In genomic region chr1:96749618-96750017, GRCh38 we compare ENCODE assay signal across 12 cellular contexts. TPM values are rescaled to one million over a fixed set of nuclear protein-coding genes. Genes with fewer than 3 reads are reported as not detected.
DNase-seq lines count a peak whose midpoint lies in the region; ATAC-seq and TF ChIP-seq lines count a peak whose summit lies in the region.
"Had no signal": no experiment of that assay in that cellular context is flagged by ENCODE, and none has a peak within 500 bp of the region (broad histone marks: within the 10 kb centered on the region; RNA-seq: fewer than 3 reads in every experiment).

No MANE protein-coding gene starts in this region.

- no peaks in the 10 kb centered on the region for H3K27me3 Mint-ChIP-seq in activated T-cell treated with anti-CD3 and anti-CD28 coated beads, Interleukin-2, amount 50 U/mL, for 72 hours (ENCODE audit: low read depth)
- H3K27me3 Mint-ChIP-seq: CD8-positive, alpha-beta memory T cell had no signal

- H3K4me1 ChIP-seq in SK-N-SH (ENCODE audit: control insufficient read depth in 1 of 2, insufficient read depth in 2 of 2, low read depth in 1 of 2, low read length in 1 of 2): peaks cover 3 to 5% of the 10 kb centered on the region in 2 experiments; a peak in 3 of 4 replicates
- H3K4me1 ChIP-seq in osteoblast (ENCODE audit: insufficient read depth, low read length): no peaks in the 10 kb centered on the region

- peak overlapping the region; percentile 68 for H3K27ac Mint-ChIP-seq in activated T-cell treated with anti-CD3 and anti-CD28 coated beads, Interleukin-2, amount 50 U/mL, for 72 hours
- H3K27ac Mint-ChIP-seq: CD14-positive monocyte had no signal

- no peak overlapping the region for H3K9ac ChIP-seq in SK-N-SH

- no peaks in the 10 kb centered on the region for H3F3A ChIP-seq in SK-N-SH (replicated peaks; ENCODE audit: insufficient read depth)

- peaks cover 6 to 37% of the 10 kb centered on the region in 2 donors for H3K36me3 Mint-ChIP-seq in activated T-cell treated with anti-CD3 and anti-CD28 coated beads, Interleukin-2, amount 50 U/mL, for 72 hours (ENCODE audit: insufficient read depth in 2 of 2)

- H3K9me3 Mint-ChIP-seq in activated T-cell treated with anti-CD3 and anti-CD28 coated beads, Interleukin-2, amount 50 U/mL, for 72 hours: no peaks in the 10 kb centered on the region
- H3K9me3 Mint-ChIP-seq: CD8-positive, alpha-beta memory T cell had no signal

- H3K27me3 ChIP-seq in SK-N-SH (ENCODE audit: insufficient read depth) (no peaks in the 10 kb centered on the region), osteoblast (ENCODE audit: insufficient read depth, low read length) (no peaks in the 10 kb centered on the region)

- peaks cover 18% of the 10 kb centered on the region for H3K4me1 Mint-ChIP-seq in activated T-cell treated with anti-CD3 and anti-CD28 coated beads, Interleukin-2, amount 50 U/mL, for 72 hours (ENCODE audit: low read depth)

- H3K4me3 ChIP-seq in SK-N-SH (ENCODE audit: low read depth in 2 of 2, low read length in 1 of 2) (no peak overlapping the region), cardiac fibroblast (replicated peaks in 1 of 2; ENCODE audit: low read depth in 2 of 2, low read length in 2 of 2) (no peak overlapping the region), osteoblast (ENCODE audit: insufficient read depth, low read length) (no peak overlapping the region)

- no peak for DNase-seq in activated T-cell treated with anti-CD3 and anti-CD28 coated beads, Interleukin-2, amount 50 U/mL, for 72 hours
- DNase-seq in activated T-cell treated with anti-CD3 and anti-CD28 coated beads for 4 hours: no peak
- peak; percentile 15 for DNase-seq in SK-N-SH
- DNase-seq in cardiac fibroblast (ENCODE audit: low read depth in 2 of 2): peak; percentile 13
- peak; percentile 43 for DNase-seq in osteoblast (ENCODE audit: insufficient read length, low spot score, missing footprints)
- no peak for DNase-seq in stimulated activated CD4-positive, alpha-beta T cell treated with anti-CD3 and anti-CD28 coated beads, Interleukin-2, amount 100 ng/mL, for 24 hours
- DNase-seq in NCI-H2029 treated with DMSO at 0.1 percent for 48 hours (lab: John Stamatoyannopoulos, UW): no peak
- DNase-seq in DMS53 (lab: John Stamatoyannopoulos, UW): no peak
- DNase-seq: CD8-positive, alpha-beta memory T cell; H7 had no signal

- TF ChIP-seq CTCF in SK-N-SH (IDR thresholded peaks at IDR 0.05): no peak
- no peak for TF ChIP-seq CTCF in cardiac fibroblast (IDR thresholded peaks at IDR 0.05; ENCODE audit: low read depth, low read length)
- no peak for TF ChIP-seq CTCF in osteoblast (IDR thresholded peaks at IDR 0.05; ENCODE audit: extremely low read depth, low read depth, low read length)

- POLR2A ChIA-PET in SK-N-SH (lab: Yijun Ruan, JAX): no interaction called here

- TF ChIP-seq RAD21 in SK-N-SH (IDR thresholded peaks at IDR 0.05; ENCODE audit: low read length): no peak

- no peaks in the 10 kb centered on the region for H3K9me2 ChIP-seq in SK-N-SH

- H3K79me2 ChIP-seq in SK-N-SH (ENCODE audit: insufficient read depth): peaks cover 88% of the 10 kb centered on the region
- peaks cover 82% of the 10 kb centered on the region for H3K79me2 ChIP-seq in osteoblast (ENCODE audit: insufficient read depth, low read length)

- H4K20me1 ChIP-seq in SK-N-SH (ENCODE audit: insufficient read depth) (peaks cover 40% of the 10 kb centered on the region), osteoblast (ENCODE audit: insufficient read depth, low read length) (peaks cover 11% of the 10 kb centered on the region)

- peak in 1 of 2 experiments; percentile 60; a peak in 1 of 4 replicates for TF ChIP-seq EP300 in SK-N-SH (IDR thresholded peaks at IDR 0.05; ENCODE audit: borderline replicate concordance in 1 of 2, low read depth in 1 of 2, low read length in 1 of 2)

- H3K27ac ChIP-seq in SK-N-SH (ENCODE audit: low read depth in 2 of 2, low read length in 1 of 2) (peak overlapping the region in 1 of 2 experiments; percentile 39; a peak in 2 of 4 replicates), osteoblast (ENCODE audit: low read depth, low read length) (no peak overlapping the region)
- H3K27ac ChIP-seq: 22Rv1 had no signal

- 85% methylated on average over 2 of the region's 2 CpGs for WGBS in SK-N-SH (ENCODE audit: low lambda C conversion rate)

- H3K4me2 ChIP-seq in SK-N-SH: no peak overlapping the region
- H3K4me2 ChIP-seq in osteoblast (ENCODE audit: insufficient read depth, low read length): no peak overlapping the region

- H3K36me3 ChIP-seq in SK-N-SH (replicated peaks in 1 of 2; ENCODE audit: control insufficient read depth in 1 of 2, insufficient read depth in 2 of 2, low read length in 1 of 2) (peaks cover 41 to 58% of the 10 kb centered on the region in 2 experiments), osteoblast (ENCODE audit: insufficient read depth, low read length) (peaks cover 27% of the 10 kb centered on the region)

- H2AFZ ChIP-seq in SK-N-SH (ENCODE audit: low read depth): no peak overlapping the region
- H2AFZ ChIP-seq in osteoblast (ENCODE audit: low read length): no peak overlapping the region

- no peak overlapping the region for H3K4me3 Mint-ChIP-seq in activated T-cell treated with anti-CD3 and anti-CD28 coated beads, Interleukin-2, amount 50 U/mL, for 72 hours
- H3K4me3 Mint-ChIP-seq: CD14-positive monocyte; CD8-positive, alpha-beta memory T cell had no signal

- H3K9me3 ChIP-seq in SK-N-SH: no peaks in the 10 kb centered on the region
- no peaks in the 10 kb centered on the region for H3K9me3 ChIP-seq in osteoblast (ENCODE audit: low read depth, low read length)

- CTCF ChIA-PET in SK-N-SH (lab: Yijun Ruan, JAX): interaction anchor here (0.6 kb wide), 1 partner anchor 12 kb away, joined by 3 read pairs; no protein-coding TSS in a partner anchor

- ATAC-seq in activated T-cell treated with anti-CD3 and anti-CD28 coated beads, Interleukin-2, amount 50 U/mL, for 72 hours (replicated peaks in 1 of 2): no peak

TF ChIP-seq in SK-N-SH, 30 proteins besides CTCF, POLR2A, EP300 and RAD21:
- no peak for TF ChIP-seq USF2 (IDR thresholded peaks at IDR 0.05; ENCODE audit: borderline replicate concordance, low read depth, low read length)
- TF ChIP-seq SMC3 (IDR thresholded peaks at IDR 0.05; ENCODE audit: low read depth, low read length): no peak
- TF ChIP-seq GATA2 (CRISPR knock-in tag; IDR thresholded peaks at IDR 0.05): peak; percentile 68
- no peak for TF ChIP-seq NRF1 (IDR thresholded peaks at IDR 0.05; ENCODE audit: low read depth, low read length)
- peak; percentile 53; the same call in 1 of the 2 replicates for TF ChIP-seq RCOR1 (IDR thresholded peaks at IDR 0.05; ENCODE audit: low read length)
- no peak for TF ChIP-seq YY1 (IDR thresholded peaks at IDR 0.05; ENCODE audit: low read depth)

RNA-seq across cellular contexts. Expression of gene PTBP2, which starts 28.0 kb away (rescaled TPM):
- 10 to 100 TPM; 14.3 to 14.5 TPM for total RNA-seq in activated T-cell treated with anti-CD3 and anti-CD28 coated beads, Interleukin-2, amount 50 U/mL, for 72 hours
- polyA plus RNA-seq in SK-N-SH (2012; rRNA removed): 7.3 and 9.8 TPM in 2 replicates
- 7.4 and 9.0 TPM in 2 replicates for polyA plus RNA-seq in SK-N-SH (2012; cell fraction: cytosol; rRNA removed)
- polyA plus RNA-seq in SK-N-SH (2012; cell fraction: nucleus; rRNA removed): 22.5 and 37.8 TPM in 2 replicates
- 17.0 and 23.0 TPM in 2 replicates for total RNA-seq in osteoblast

Comparison
In these comparisons a context has a peak if more than half of its experiments do, and no peak if none do; other contexts are left out.
1. DNase-seq: peak in SK-N-SH (single experiment), cardiac fibroblast (2 of 2) and osteoblast (single experiment); none in activated T-cell treated with anti-CD3 and anti-CD28 coated beads, Interleukin-2, amount 50 U/mL, for 72 hours (0 of 2), activated T-cell treated with anti-CD3 and anti-CD28 coated beads for 4 hours (single experiment), stimulated activated CD4-positive, alpha-beta T cell treated with anti-CD3 and anti-CD28 coated beads, Interleukin-2, amount 100 ng/mL, for 24 hours (0 of 2), NCI-H2029 treated with DMSO at 0.1 percent for 48 hours (single experiment) and DMS53 (single experiment).